Comparison of ENCODE assay signal across 8 cellular contexts in genomic region chr6:27617046-27617687, GRCh38.
DNase-seq lines count a peak whose midpoint lies in the region; ATAC-seq and TF ChIP-seq lines count a peak whose summit lies in the region.

No MANE protein-coding gene starts in this region.

- H3K4me3 ChIP-seq in MM.1S (ENCODE audit: low read length), result no peak overlapping the region
- H3K4me3 ChIP-seq in osteoblast (ENCODE audit: insufficient read depth, low read length), result peak overlapping the region; percentile 70

- H3F3A ChIP-seq in MM.1S (ENCODE audit: insufficient read depth, low read length), result no peaks in the 10 kb centered on the region

- ATAC-seq in HG03439 (IDR thresholded peaks at IDR 0.05; ENCODE audit: unreplicated experiment), result no peak

- H3K36me3 ChIP-seq in MM.1S (replicated peaks; ENCODE audit: insufficient read depth, low read length) (no peaks in the 10 kb centered on the region), osteoblast (ENCODE audit: insufficient read depth, low read length) (no peaks in the 10 kb centered on the region)

- peak overlapping the region; percentile 8; the same call in 1 of the 2 replicates for H3K4me2 ChIP-seq in MM.1S (ENCODE audit: low read depth, low read length)
- peak overlapping the region; percentile 93 for H3K4me2 ChIP-seq in osteoblast (ENCODE audit: insufficient read depth, low read length)

- H3K4me1 ChIP-seq in MM.1S (ENCODE audit: low read length) (no peaks in the 10 kb centered on the region), osteoblast (ENCODE audit: insufficient read depth, low read length) (peaks cover 6% of the 10 kb centered on the region)

- TF ChIP-seq CTCF in MM.1S (IDR thresholded peaks at IDR 0.05; ENCODE audit: low read length) (no peak), osteoblast (IDR thresholded peaks at IDR 0.05; ENCODE audit: extremely low read depth, low read depth, low read length) (no peak)

- H4K20me1 ChIP-seq in MM.1S (ENCODE audit: insufficient read depth, low read length) (no peaks in the 10 kb centered on the region), osteoblast (ENCODE audit: insufficient read depth, low read length) (no peaks in the 10 kb centered on the region)

- no peaks in the 10 kb centered on the region for H3K9me2 ChIP-seq in MM.1S (replicated peaks; ENCODE audit: insufficient read depth, low read length)

- peak; percentile 23 for DNase-seq in EH (ENCODE audit: low read depth)
- no peak for DNase-seq in MM.1S
- DNase-seq in dedifferentiated amniotic fluid mesenchymal stem cell (ENCODE audit: extremely low spot score), result peak; percentile 21
- DNase-seq in osteoblast (ENCODE audit: insufficient read length, low spot score, missing footprints), result no peak
- DNase-seq in KG1 (lab: John Stamatoyannopoulos, UW), result no peak
- DNase-seq in NCI-H1436 (lab: John Stamatoyannopoulos, UW), result no peak
- DNase-seq in DMS53 (lab: John Stamatoyannopoulos, UW), result no peak

- 0 out of 2 replicates have a peak overlapping the region, but pooled peaks have one; percentile 10 for H2AFZ ChIP-seq in MM.1S (ENCODE audit: low read length)
- H2AFZ ChIP-seq in osteoblast (ENCODE audit: low read length), result peak overlapping the region; percentile 95

- H3K79me2 ChIP-seq in MM.1S (ENCODE audit: low read length), result no peaks in the 10 kb centered on the region
- H3K79me2 ChIP-seq in osteoblast (ENCODE audit: insufficient read depth, low read length), result no peaks in the 10 kb centered on the region

- H3K9ac ChIP-seq in MM.1S (ENCODE audit: low read length), result no peak overlapping the region

- H3K27me3 ChIP-seq in MM.1S (replicated peaks; ENCODE audit: insufficient read depth, low read length), result no peaks in the 10 kb centered on the region
- no peaks in the 10 kb centered on the region for H3K27me3 ChIP-seq in osteoblast (ENCODE audit: insufficient read depth, low read length)

- no peak overlapping the region for H3K27ac ChIP-seq in MM.1S (ENCODE audit: low read length)
- no peak overlapping the region for H3K27ac ChIP-seq in osteoblast (ENCODE audit: low read depth, low read length)

- no peaks in the 10 kb centered on the region for H3K9me3 ChIP-seq in MM.1S (replicated peaks; ENCODE audit: insufficient read depth, low read length)
- H3K9me3 ChIP-seq in osteoblast (ENCODE audit: low read depth, low read length), result no peaks in the 10 kb centered on the region

Comparison
In these comparisons a context has a peak if more than half of its experiments do, and no peak if none do; other contexts are left out.
1. DNase-seq: peak in EH (single experiment) and dedifferentiated amniotic fluid mesenchymal stem cell (single experiment); none in MM.1S (single experiment), osteoblast (single experiment), KG1 (single experiment), NCI-H1436 (single experiment) and DMS53 (single experiment).